Comparison of ENCODE assay signal across 8 cellular contexts in genomic region chr2:201780674-201781582, GRCh38. TPM values are rescaled to one million over a fixed set of nuclear protein-coding genes. Genes with fewer than 3 reads are reported as not detected.
A peak's percentile ranks its signal among the peaks of the same experiment; 100 is the strongest.
DNase-seq lines count a peak whose midpoint lies in the region; ATAC-seq, FAIRE-seq and TF ChIP-seq lines count a peak whose summit lies in the region.

Gene ALS2, minus strand, starts transcription at chr2:201780933. Its CDS starts 12,048 bp downstream, at chr2:201768885.

- CTCF ChIA-PET in OCI-LY7 (lab: Charles Lee; ENCODE audit: unreplicated experiment) = no interaction called here

- no peak for TF ChIP-seq CTCF in D721Med (IDR thresholded peaks at IDR 0.05; ENCODE audit: insufficient read depth, missing control alignments)
- no peak for TF ChIP-seq CTCF in OCI-LY7 (conservative IDR thresholded peaks at IDR 0.05; ENCODE audit: low read length)
- no peak for TF ChIP-seq CTCF in epithelial cell of esophagus (IDR thresholded peaks at IDR 0.05; ENCODE audit: insufficient read depth, low read depth, low read length, missing control alignments)

- H3K27ac ChIP-seq in OCI-LY7 (ENCODE audit: low read depth, low read length, poor library complexity, severe bottlenecking) = peak within 1 kb of the TSS; percentile 47

- peak within 1 kb of the TSS; percentile 84 for H3K4me3 ChIP-seq in OCI-LY7 (ENCODE audit: low read depth, low read length, poor library complexity, severe bottlenecking)
- H3K4me3 ChIP-seq in epithelial cell of esophagus (ENCODE audit: low read length) = peak within 1 kb of the TSS; percentile 97
- peak within 1 kb of the TSS; percentile 92 for H3K4me3 ChIP-seq in mononuclear cell (ENCODE audit: low read length)

- POLR2A ChIA-PET in OCI-LY7 (lab: Charles Lee) = interaction anchor here (0.5 to 2.1 kb wide), 22 partner anchors 8 to 1070 kb away, joined by 3 to 8 read pairs (median 3); partner anchors contain the start of gene TMEM237

- H2AFZ ChIP-seq in OCI-LY7 (ENCODE audit: low read length) = peak within 1 kb of the TSS; percentile 99

- FAIRE-seq in D721Med (lab: Jason Lieb, UNC) = peak; percentile 84

- H3K4me1 ChIP-seq in OCI-LY7 (ENCODE audit: insufficient read depth, low read length, poor library complexity, severe bottlenecking) = peaks cover 22% of the 10 kb centered on the region
- H3K4me1 ChIP-seq in mononuclear cell (ENCODE audit: insufficient read depth, low read length) = peaks cover 17% of the 10 kb centered on the region

- H3K27me3 ChIP-seq in mononuclear cell (ENCODE audit: insufficient read depth, low read length) = peaks cover 5% of the 10 kb centered on the region

- H3K36me3 ChIP-seq in OCI-LY7 (ENCODE audit: insufficient read depth, low read length) = no peaks in the 10 kb centered on the region

- no peaks in the 10 kb centered on the region for H3K9me3 ChIP-seq in OCI-LY7 (ENCODE audit: low read length)
- H3K9me3 ChIP-seq in mononuclear cell (ENCODE audit: low read depth, low read length) = no peaks in the 10 kb centered on the region

- TSS peak; percentile 79 for BruUV-seq in OCI-LY7 (replicated peaks; lab: Mats Ljungman, UMichigan)

- no peaks in the 10 kb centered on the region for H3K9me2 ChIP-seq in OCI-LY7 (ENCODE audit: insufficient read depth, low read length)

- intact Hi-C loops in OCI-LY7 (cut with micrococcal nuclease; ENCODE audit: unreplicated experiment) = loop anchor here (1.0 kb wide), 1 partner anchor 330 kb away; the partner anchor contains the start of genes STRADB and TRAK2

- H3K79me2 ChIP-seq in OCI-LY7 (ENCODE audit: insufficient read depth, low read depth, low read length) = peaks cover 15% of the 10 kb centered on the region

- H3K4me2 ChIP-seq in OCI-LY7 (ENCODE audit: low read length) = peak within 1 kb of the TSS; percentile 95

- DNase-seq in D721Med (ENCODE audit: insufficient read length, low spot score) (peak; percentile 70), HuH-7.5 (ENCODE audit: low spot score) (peak; percentile 73), OCI-LY7 (ENCODE audit: low spot score) (peak; percentile 94), activated T-cell treated with anti-CD3 and anti-CD28 coated beads for 24 hours (ENCODE audit: low read depth) (peak; percentile 89), epithelial cell of esophagus (ENCODE audit: low read depth) (peak; percentile 99)
- peak; percentile 86 to 89 for DNase-seq in stimulated activated CD8-positive, alpha-beta memory T cell treated with anti-CD3 and anti-CD28 coated beads, Interleukin-4, amount 100 ng/mL, for 1 hour (ENCODE audit: low read depth in 2 of 2, low spot score in 1 of 2)

- peak; percentile 96 for ATAC-seq in GM21526 (IDR thresholded peaks at IDR 0.05; ENCODE audit: low FRiP score, unreplicated experiment)

- H4K20me1 ChIP-seq in OCI-LY7 (ENCODE audit: insufficient read depth, low read length) = no peaks in the 10 kb centered on the region

RNA-seq across cellular contexts. Expression of gene ALS2, which starts in this region (rescaled TPM):
- total RNA-seq in OCI-LY7 (2014; rRNA removed; shearing (Covaris generic)) = 8.3 and 9.6 TPM in 2 replicates
- 11.3 and 13.9 TPM in 2 replicates for total RNA-seq in OCI-LY7 (2022)
- 6.2 TPM for total RNA-seq in mononuclear cell

Comparison
In these comparisons a context has a peak if more than half of its experiments do, and no peak if none do; other contexts are left out.
1. Peak in every context shown above with its lines: DNase-seq, ATAC-seq, H3K4me3 ChIP-seq and H3K27ac ChIP-seq.